Comparison of ENCODE assay signal across 1 cellular context in genomic region chr4:70901984-70902576, GRCh38.
A peak's percentile ranks its signal among the peaks of the same experiment; 100 is the strongest.
TF ChIP-seq lines count a peak whose summit lies in the region.

Gene MOB1B, plus strand, starts transcription at chr4:70902369. Its CDS starts 168 bp downstream, at chr4:70902537.

TF ChIP-seq in K562, 482 proteins besides CTCF, POLR2A, EP300 and RAD21 (continued from another document and continues in another):
- TF ChIP-seq ZFP91 (CRISPR knock-in tag; IDR thresholded peaks at IDR 0.05) (no peak), PATZ1 (CRISPR knock-in tag; IDR thresholded peaks at IDR 0.05; ENCODE audit: borderline replicate concordance) (no peak), CXXC5 (CRISPR knock-in tag; IDR thresholded peaks at IDR 0.05) (peak; percentile 40; the same call in 1 of the 2 replicates), MXI1 (IDR thresholded peaks at IDR 0.05; ENCODE audit: low read depth, low read length) (no peak), RBFOX2 (IDR thresholded peaks at IDR 0.05; ENCODE audit: low read depth, low read length) (peak; percentile 93), SUPT5H (IDR thresholded peaks at IDR 0.05) (peak; percentile 85), TEAD1 (CRISPR knock-in tag; IDR thresholded peaks at IDR 0.05) (no peak), CHAMP1 (IDR thresholded peaks at IDR 0.05) (no peak), CBX3 (IDR thresholded peaks at IDR 0.05; ENCODE audit: borderline replicate concordance in 1 of 2, low read length in 2 of 2) (no peak), ELK1 (CRISPR knock-in tag; IDR thresholded peaks at IDR 0.05) (no peak), U2AF2 (optimal IDR thresholded peaks at IDR 0.05; ENCODE audit: low read depth, low read length) (no peak), U2AF1 (optimal IDR thresholded peaks at IDR 0.05; ENCODE audit: low read depth, low read length) (no peak), ATF3 (IDR thresholded peaks at IDR 0.05) (no peak), ATF3 (CRISPR knock-in tag; conservative IDR thresholded peaks at IDR 0.05) (no peak), ZNF124 (CRISPR knock-in tag; IDR thresholded peaks at IDR 0.05) (no peak), HNRNPH1 (optimal IDR thresholded peaks at IDR 0.05; ENCODE audit: low read depth, low read length) (no peak), NFXL1 (CRISPR knock-in tag; IDR thresholded peaks at IDR 0.05) (no peak), ZNF184 (CRISPR knock-in tag; IDR thresholded peaks at IDR 0.05) (no peak), USF2 (CRISPR knock-in tag; IDR thresholded peaks at IDR 0.05) (no peak), NRF1 (conservative IDR thresholded peaks at IDR 0.05 in 1 of 2, IDR thresholded peaks at IDR 0.05 in 1 of 2) (peak in 1 of 2 experiments; percentile 12; a peak in 1 of 4 replicates), SREBF2 (CRISPR knock-in tag; IDR thresholded peaks at IDR 0.05) (no peak), ZNF518B (CRISPR knock-in tag; IDR thresholded peaks at IDR 0.05) (no peak), ZNF311 (CRISPR knock-in tag; IDR thresholded peaks at IDR 0.05) (no peak), HMG20B (CRISPR knock-in tag; IDR thresholded peaks at IDR 0.05) (no peak), ZNF77 (CRISPR knock-in tag; IDR thresholded peaks at IDR 0.05) (no peak), ZNF274 (IDR thresholded peaks at IDR 0.05; ENCODE audit: borderline replicate concordance, low read depth, low read length) (no peak), ZNF445 (CRISPR knock-in tag; IDR thresholded peaks at IDR 0.05; ENCODE audit: low read depth) (no peak), ZNF561 (CRISPR knock-in tag; conservative IDR thresholded peaks at IDR 0.05) (no peak), PHB (CRISPR knock-in tag; IDR thresholded peaks at IDR 0.05) (no peak), RNF2 (IDR thresholded peaks at IDR 0.05) (no peak), ZKSCAN8 (CRISPR knock-in tag; IDR thresholded peaks at IDR 0.05) (no peak), NR2C1 (IDR thresholded peaks at IDR 0.05) (no peak), NR2C1 (tag; IDR thresholded peaks at IDR 0.05) (no peak), SFPQ (IDR thresholded peaks at IDR 0.05; ENCODE audit: low read depth, low read length) (no peak), CAMTA2 (CRISPR knock-in tag; conservative IDR thresholded peaks at IDR 0.05) (no peak), MAX (CRISPR knock-in tag; IDR thresholded peaks at IDR 0.05) (no peak), ZZZ3 (IDR thresholded peaks at IDR 0.05) (no peak), CTCFL (IDR thresholded peaks at IDR 0.05; ENCODE audit: borderline replicate concordance, insufficient read depth, low read depth, low read length, poor library complexity, severe bottlenecking) (no peak), STAT5A (IDR thresholded peaks at IDR 0.05; ENCODE audit: borderline replicate concordance, low read length) (no peak), HIVEP1 (CRISPR knock-in tag; IDR thresholded peaks at IDR 0.05) (no peak), ZFP1 (CRISPR knock-in tag; IDR thresholded peaks at IDR 0.05) (no peak), LARP7 (IDR thresholded peaks at IDR 0.05) (no peak), ARID3B (CRISPR knock-in tag; IDR thresholded peaks at IDR 0.05; ENCODE audit: borderline replicate concordance) (no peak), NCOA2 (IDR thresholded peaks at IDR 0.05; ENCODE audit: partially characterized antibody in 2 of 2) (no peak), SIN3A (IDR thresholded peaks at IDR 0.05; ENCODE audit: borderline replicate concordance in 2 of 2, control insufficient read depth in 1 of 2, low read depth in 2 of 2, low read length in 2 of 2) (peak; percentile 34 to 50; a peak in 2 of 4 replicates), KAT8 (IDR thresholded peaks at IDR 0.05; ENCODE audit: low read depth) (no peak), MEF2A (IDR thresholded peaks at IDR 0.05; ENCODE audit: control insufficient read depth, low read depth, low read length) (no peak), STAG1 (CRISPR knock-in tag; IDR thresholded peaks at IDR 0.05; ENCODE audit: borderline replicate concordance) (no peak)
